In the genomic region with DNA sequence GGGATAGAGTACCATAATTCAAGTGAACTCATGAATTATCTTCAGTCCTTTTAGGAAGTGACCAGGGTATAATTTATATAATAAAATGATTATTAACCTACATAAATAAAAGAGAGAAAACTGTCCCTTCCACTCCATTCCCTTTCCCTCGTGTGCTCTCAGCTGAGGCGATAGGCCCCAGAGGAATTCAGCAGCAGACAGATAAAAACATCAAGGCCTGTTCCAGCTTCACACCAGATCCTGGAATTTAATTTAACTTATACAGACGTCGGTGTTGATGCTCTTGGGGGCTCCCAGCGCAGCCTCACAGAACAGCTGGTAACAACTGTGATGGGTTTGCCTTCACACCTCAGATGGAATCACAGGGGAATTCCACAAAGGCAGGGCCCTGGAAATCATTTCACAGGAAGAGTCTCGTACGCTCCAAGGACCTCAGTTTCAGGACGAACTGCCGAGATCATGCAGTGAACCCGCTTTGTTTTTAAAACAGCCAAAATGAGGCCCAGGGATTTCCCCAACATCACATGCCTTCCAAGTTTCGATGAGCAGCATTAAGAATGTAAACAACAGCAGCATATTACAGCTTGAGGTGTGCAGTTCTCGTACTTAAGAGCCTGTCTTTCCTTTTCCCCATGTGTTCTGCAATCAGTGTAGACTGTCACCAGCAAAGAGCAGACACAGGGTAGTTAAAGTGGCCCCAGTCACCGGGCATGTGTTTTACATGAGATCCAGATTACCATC, we compare ENCODE assay signal across 8 cellular contexts.
DNase-seq lines count a peak whose midpoint lies in the region; ATAC-seq, FAIRE-seq and TF ChIP-seq lines count a peak whose summit lies in the region.

No MANE protein-coding gene starts in this region.

- intact Hi-C loops in left ventricle myocardium inferior (cut with micrococcal nuclease) (no loop called here), cardiac septum (cut with DNase I) (no loop called here), K562 (cut with micrococcal nuclease) (no loop called here), prostate gland (cut with DNase I) (no loop called here)

- H2AFZ ChIP-seq in K562 (ENCODE audit: low read depth, low read length) = no peak overlapping the region

- 2% methylated on average over 13 of the region's 13 CpGs for WGBS in K562 (ENCODE audit: insufficient coverage, low coverage, missing lambda C conversion rate)
- 18% methylated on average over 13 of the region's 13 CpGs for WGBS in prostate gland

- TF ChIP-seq RAD21 in K562 (CRISPR knock-in tag; conservative IDR thresholded peaks at IDR 0.05 in 1 of 2, IDR thresholded peaks at IDR 0.05 in 1 of 2) = no peak

- H3K4me1 ChIP-seq in left ventricle myocardium inferior = no peaks in the 10 kb centered on the region
- no peaks in the 10 kb centered on the region; a peak in 1 of 5 replicates for H3K4me1 ChIP-seq in K562 (replicated peaks in 1 of 2; ENCODE audit: control insufficient read depth in 2 of 2, insufficient read depth in 2 of 2, low read length in 2 of 2)
- no peaks in the 10 kb centered on the region for H3K4me1 ChIP-seq in prostate gland (replicated peaks)

- ATAC-seq in HG03039 (IDR thresholded peaks at IDR 0.05; ENCODE audit: unreplicated experiment) = peak; percentile 87
- no peak for ATAC-seq in K562

- no peak for TF ChIP-seq EP300 in K562 (IDR thresholded peaks at IDR 0.05; ENCODE audit: low read length)

- H4K20me1 ChIP-seq in K562 (replicated peaks; ENCODE audit: control insufficient read depth, insufficient read depth, low read length) = no peaks in the 10 kb centered on the region

- H3K4me3 ChIP-seq in left ventricle myocardium inferior (peak overlapping the region; percentile 35), K562 (no peak overlapping the region), prostate gland (no peak overlapping the region)

- no peak overlapping the region for H3K9ac ChIP-seq in K562 (ENCODE audit: insufficient read depth in 1 of 2, low read depth in 2 of 2, low read length in 2 of 2)

- no TSS peak for BruUV-seq in K562 (replicated peaks; lab: Mats Ljungman, UMichigan)

- in situ Hi-C loops in K562 (cut with MboI) = no loop called here

- peak; percentile 26 for FAIRE-seq in K562 (lab: Jason Lieb, UNC)

- no peaks in the 10 kb centered on the region for H3K9me1 ChIP-seq in K562 (ENCODE audit: control insufficient read depth, insufficient read depth, low read length)

- H3K9me3 ChIP-seq in left ventricle myocardium inferior (replicated peaks) (no peaks in the 10 kb centered on the region), K562 (replicated peaks; ENCODE audit: control insufficient read depth, insufficient read depth, low read depth, low read length) (no peaks in the 10 kb centered on the region), prostate gland (no peaks in the 10 kb centered on the region)

- TF ChIP-seq POLR2A in K562 (conservative IDR thresholded peaks at IDR 0.05) (no peak), prostate gland (IDR thresholded peaks at IDR 0.05) (no peak)

- H3K4me2 ChIP-seq in K562 (ENCODE audit: insufficient read depth, low read length) = no peak overlapping the region

- no peak overlapping the region for H3K27ac ChIP-seq in left ventricle myocardium inferior (replicated peaks)
- H3K27ac ChIP-seq in K562 (ENCODE audit: extremely low read depth, low read depth, low read length) = no peak overlapping the region
- H3K27ac ChIP-seq in prostate gland = peak overlapping the region; percentile 12 to 17
- no peak overlapping the region for H3K27ac ChIP-seq in substantia nigra (ENCODE audit: low read depth, low read length, poor library complexity, severe bottlenecking)

- no peak for DNase-seq in left ventricle myocardium inferior
- DNase-seq in cardiac septum (ENCODE audit: low spot score) = no peak
- no peak for DNase-seq in K562 (ENCODE audit: extremely low read depth in 1 of 4, low spot score in 3 of 4)
- DNase-seq in prostate gland (ENCODE audit: low spot score) = no peak
- DNase-seq in NCI-H524 (lab: John Stamatoyannopoulos, UW) = no peak
- DNase-seq in HuH-7 (ENCODE audit: low spot score) = no peak
- no peak for DNase-seq in substantia nigra (lab: John Stamatoyannopoulos, UW)

- CTCF ChIA-PET in K562 (lab: Yijun Ruan, JAX; ENCODE audit: low intra/inter-chr PET ratio) = no interaction called here

- POLR2A ChIA-PET in K562 (lab: Yijun Ruan, JAX) = interaction anchor here (0.6 kb wide), 1 partner anchor 75 kb away, joined by 4 read pairs; no protein-coding TSS in a partner anchor

- H3K79me2 ChIP-seq in K562 (ENCODE audit: control insufficient read depth, insufficient read depth, low read length) = no peaks in the 10 kb centered on the region

- TF ChIP-seq CTCF in left ventricle myocardium inferior (IDR thresholded peaks at IDR 0.05; ENCODE audit: borderline replicate concordance) = no peak
- no peak for TF ChIP-seq CTCF in K562 (IDR thresholded peaks at IDR 0.05 in 2 of 3, conservative IDR thresholded peaks at IDR 0.05 in 1 of 3; ENCODE audit: insufficient read depth in 2 of 3, low read depth in 1 of 3, low read length in 3 of 3)
- TF ChIP-seq CTCF in prostate gland (IDR thresholded peaks at IDR 0.05) = no peak

- H3K27me3 ChIP-seq in left ventricle myocardium inferior (ENCODE audit: low read depth) = peaks cover 5% of the 10 kb centered on the region
- peaks cover 17 to 33% of the 10 kb centered on the region in 2 experiments for H3K27me3 ChIP-seq in K562 (ENCODE audit: control insufficient read depth in 2 of 2, insufficient read depth in 2 of 2, low read length in 2 of 2)
- no peaks in the 10 kb centered on the region for H3K27me3 ChIP-seq in prostate gland (replicated peaks; ENCODE audit: insufficient read depth)

- H3K36me3 ChIP-seq in left ventricle myocardium inferior (no peaks in the 10 kb centered on the region), K562 (ENCODE audit: control insufficient read depth, insufficient read depth, low read length) (no peaks in the 10 kb centered on the region), prostate gland (no peaks in the 10 kb centered on the region)

TF ChIP-seq in K562, 482 proteins besides CTCF, POLR2A, EP300 and RAD21:
- TF ChIP-seq RNF2 (IDR thresholded peaks at IDR 0.05) = no peak
- TF ChIP-seq KLF6 (CRISPR knock-in tag; IDR thresholded peaks at IDR 0.05; ENCODE audit: borderline replicate concordance) = no peak
- no peak for TF ChIP-seq ZNF644 (tag; IDR thresholded peaks at IDR 0.05; ENCODE audit: low read depth)
- TF ChIP-seq ZNF197 (CRISPR knock-in tag; IDR thresholded peaks at IDR 0.05; ENCODE audit: low read depth) = no peak
- TF ChIP-seq, protein P1, sequence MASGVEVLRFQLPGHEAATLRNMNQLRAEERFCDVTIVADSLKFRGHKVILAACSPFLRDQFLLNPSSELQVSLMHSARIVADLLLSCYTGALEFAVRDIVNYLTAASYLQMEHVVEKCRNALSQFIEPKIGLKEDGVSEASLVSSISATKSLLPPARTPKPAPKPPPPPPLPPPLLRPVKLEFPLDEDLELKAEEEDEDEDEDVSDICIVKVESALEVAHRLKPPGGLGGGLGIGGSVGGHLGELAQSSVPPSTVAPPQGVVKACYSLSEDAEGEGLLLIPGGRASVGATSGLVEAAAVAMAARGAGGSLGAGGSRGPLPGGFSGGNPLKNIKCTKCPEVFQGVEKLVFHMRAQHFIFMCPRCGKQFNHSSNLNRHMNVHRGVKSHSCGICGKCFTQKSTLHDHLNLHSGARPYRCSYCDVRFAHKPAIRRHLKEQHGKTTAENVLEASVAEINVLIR (CRISPR knock-in tag; IDR thresholded peaks at IDR 0.05) = no peak
TF ChIP-seq in K562: peak in this region for 0.

Comparison
In these comparisons a context has a peak if more than half of its experiments do, and no peak if none do; other contexts are left out.
1. H3K27ac ChIP-seq: peak in prostate gland (2 of 2); none in left ventricle myocardium inferior (single experiment), K562 (single experiment) and substantia nigra (single experiment).